ENCODE assay signal across 2 cellular contexts in the genomic region with DNA sequence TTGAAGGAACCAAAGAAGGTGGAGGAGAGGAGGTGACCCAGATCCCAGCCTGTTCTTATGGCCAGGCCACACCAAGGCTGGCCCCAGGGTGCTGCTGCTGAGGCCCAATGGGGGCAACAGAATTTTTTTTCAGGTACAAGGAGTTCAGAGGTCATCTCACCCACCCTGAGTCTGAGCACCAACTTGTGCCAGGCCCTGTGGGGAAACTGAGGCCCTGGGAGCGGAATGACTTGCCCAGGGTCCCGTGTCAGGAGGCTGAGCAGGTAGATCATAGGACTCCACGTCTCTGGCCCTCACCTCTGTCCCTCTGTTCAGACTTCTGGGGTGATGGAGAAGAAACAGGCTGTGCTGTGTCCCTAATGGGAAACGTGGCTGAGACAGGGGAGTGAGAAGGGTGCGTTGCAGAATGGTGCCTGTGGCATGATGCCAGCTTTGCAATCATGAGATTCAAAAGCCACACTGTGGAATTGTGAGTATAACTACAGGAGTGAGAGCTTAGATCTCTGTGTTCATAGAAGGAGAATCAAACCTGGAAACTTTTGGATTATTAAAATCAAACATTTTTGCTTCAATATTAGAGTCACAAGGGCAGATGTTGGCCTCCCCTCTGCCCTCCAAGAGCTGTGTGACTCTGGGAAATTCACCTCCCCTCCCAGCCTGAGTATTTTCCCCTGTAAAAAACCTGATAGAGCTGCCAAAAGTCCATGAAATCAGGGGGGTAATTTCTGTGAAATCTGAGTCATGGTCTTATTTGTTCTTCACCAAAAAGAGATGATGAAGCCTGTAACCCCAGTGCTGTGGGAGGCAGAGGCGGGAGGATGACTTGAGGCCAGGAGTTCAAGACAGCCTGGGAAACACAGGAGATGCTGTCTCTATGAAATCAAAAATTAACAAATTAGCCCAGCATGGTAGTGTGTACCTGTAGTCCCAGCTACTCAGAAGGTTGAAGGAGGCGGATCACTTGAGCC.
TF ChIP-seq lines count a peak whose summit lies in the region.

No MANE protein-coding gene starts in this region.

TF ChIP-seq in endothelial cell of umbilical vein, 7 proteins besides CTCF, POLR2A, EP300 and RAD21 (continued from another document):
- TF ChIP-seq, protein P1, sequence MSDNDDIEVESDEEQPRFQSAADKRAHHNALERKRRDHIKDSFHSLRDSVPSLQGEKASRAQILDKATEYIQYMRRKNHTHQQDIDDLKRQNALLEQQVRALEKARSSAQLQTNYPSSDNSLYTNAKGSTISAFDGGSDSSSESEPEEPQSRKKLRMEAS (IDR thresholded peaks at IDR 0.05; ENCODE audit: insufficient read depth, insufficient read length) = no peak
- TF ChIP-seq JUN (IDR thresholded peaks at IDR 0.05; ENCODE audit: borderline replicate concordance, insufficient read depth, insufficient read length, low read depth) (no peak), POLR2AphosphoS5 (IDR thresholded peaks at IDR 0.05; ENCODE audit: insufficient read depth, low read depth, low read length) (no peak), FOS (IDR thresholded peaks at IDR 0.05; ENCODE audit: borderline replicate concordance, insufficient read depth, low read length) (no peak), GATA2 (IDR thresholded peaks at IDR 0.05; ENCODE audit: insufficient read depth, insufficient read length, low read depth, low read length) (no peak)

TF ChIP-seq in WTC11, 78 proteins besides CTCF, POLR2A, EP300 and RAD21 (continued from another document):
- no peak for TF ChIP-seq AFF4 (CRISPR knock-in tag; IDR thresholded peaks at IDR 0.05; ENCODE audit: borderline replicate concordance)
- no peak for TF ChIP-seq ZNF219 (CRISPR knock-in tag; IDR thresholded peaks at IDR 0.05; ENCODE audit: borderline replicate concordance)
- TF ChIP-seq, protein P2, sequence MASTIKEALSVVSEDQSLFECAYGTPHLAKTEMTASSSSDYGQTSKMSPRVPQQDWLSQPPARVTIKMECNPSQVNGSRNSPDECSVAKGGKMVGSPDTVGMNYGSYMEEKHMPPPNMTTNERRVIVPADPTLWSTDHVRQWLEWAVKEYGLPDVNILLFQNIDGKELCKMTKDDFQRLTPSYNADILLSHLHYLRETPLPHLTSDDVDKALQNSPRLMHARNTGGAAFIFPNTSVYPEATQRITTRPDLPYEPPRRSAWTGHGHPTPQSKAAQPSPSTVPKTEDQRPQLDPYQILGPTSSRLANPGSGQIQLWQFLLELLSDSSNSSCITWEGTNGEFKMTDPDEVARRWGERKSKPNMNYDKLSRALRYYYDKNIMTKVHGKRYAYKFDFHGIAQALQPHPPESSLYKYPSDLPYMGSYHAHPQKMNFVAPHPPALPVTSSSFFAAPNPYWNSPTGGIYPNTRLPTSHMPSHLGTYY (CRISPR knock-in tag; IDR thresholded peaks at IDR 0.05) = no peak
- TF ChIP-seq FOXP1 (CRISPR knock-in tag; IDR thresholded peaks at IDR 0.05; ENCODE audit: borderline replicate concordance) = no peak
- no peak for TF ChIP-seq ZNF416 (CRISPR knock-in tag; IDR thresholded peaks at IDR 0.05)
- no peak for TF ChIP-seq IRF1 (CRISPR knock-in tag; IDR thresholded peaks at IDR 0.05)
- TF ChIP-seq GRHL2 (CRISPR knock-in tag; IDR thresholded peaks at IDR 0.05; ENCODE audit: insufficient replicate concordance, severe bottlenecking) = no peak
- TF ChIP-seq, protein P1 (CRISPR knock-in tag; IDR thresholded peaks at IDR 0.05) = no peak
